ENCODE assay signal across 20 cellular contexts in genomic region chr13:111411186-111411858, GRCh38.
DNase-seq lines count a peak whose midpoint lies in the region; TF ChIP-seq lines count a peak whose summit lies in the region.
"Had no signal": no experiment of that assay in that cellular context is flagged by ENCODE, and none has a peak within 500 bp of the region (broad histone marks: within the 10 kb centered on the region; RNA-seq: fewer than 3 reads in every experiment).

No MANE protein-coding gene starts in this region.

- H3K4me3 Mint-ChIP-seq in chondrocyte (ENCODE audit: unreplicated experiment) = no peak overlapping the region
- H3K4me3 Mint-ChIP-seq: activated CD8-positive, alpha-beta T cell treated with anti-CD3 and anti-CD28 coated beads for 36 hours; activated naive CD4-positive, alpha-beta T cell treated with anti-CD3 and anti-CD28 coated beads, Interleukin-2, amount 10 ng/mL, durations not matched to agents 7 days and 5 days; activated T-cell treated with anti-CD3 and anti-CD28 coated beads, Interleukin-2, amount 50 U/mL, for 4 hours had no signal

- H3K9ac ChIP-seq in rectal smooth muscle tissue (ENCODE audit: low read length) = no peak overlapping the region

- H3K4me3 ChIP-seq in rectal smooth muscle tissue (ENCODE audit: low read length) (peak overlapping the region; percentile 32), lower leg skin (ENCODE audit: low read depth, poor library complexity, severe bottlenecking) (no peak overlapping the region)
- H3K4me3 ChIP-seq: suprapubic skin had no signal

- WGBS in lower leg skin, 2 donors = 45 to 71% methylated on average over 46 to 47 of the region's 48 CpGs

- H3K36me3 ChIP-seq in rectal smooth muscle tissue (ENCODE audit: control insufficient read depth, insufficient read depth, low read length) = no peaks in the 10 kb centered on the region
- H3K36me3 ChIP-seq: suprapubic skin had no signal

- intact Hi-C loops in lower leg skin (cut with DNase I; ENCODE audit: low total_unique reads) = no loop called here

- DNase-seq in NCI-H2171 treated with DMSO at 0.1 percent for 48 hours (lab: John Stamatoyannopoulos, UW) (peak; percentile 3), NCI-H2171 (lab: John Stamatoyannopoulos, UW) (no peak), NCI-H1105 treated with DMSO at 0.1 percent for 48 hours (lab: John Stamatoyannopoulos, UW) (peak; percentile 67), chondrocyte (ENCODE audit: low spot score) (peak; percentile 87), lower leg skin (ENCODE audit: low spot score in 2 of 2) (no peak), nucleus accumbens (lab: John Stamatoyannopoulos, UW) (no peak)
- DNase-seq in activated CD4-positive, alpha-beta T cell treated with anti-CD3 and anti-CD28 coated beads, Interleukin-2, amount 50 U/mL, for 1 hour = no peak
- DNase-seq: ACHN; activated CD4-positive, CD25-positive, alpha-beta regulatory T cell; activated CD8-positive, alpha-beta T cell treated with anti-CD3 and anti-CD28 coated beads for 36 hours; activated naive CD4-positive, alpha-beta T cell treated with anti-CD3 and anti-CD28 coated beads, Interleukin-2, amount 10 ng/mL, durations not matched to agents 7 days and 5 days; activated T-cell treated with anti-CD3 and anti-CD28 coated beads, Interleukin-2, amount 50 U/mL, for 4 hours; C1 segment of cervical spinal cord; effector CD4-positive, alpha-beta T cell; erythroblast; foreskin melanocyte; IMR-90; T-helper 9 cell had no signal

- H3K27ac ChIP-seq in rectal smooth muscle tissue (ENCODE audit: low read depth, low read length) = no peak overlapping the region
- H3K27ac ChIP-seq: suprapubic skin had no signal

- no peak for TF ChIP-seq POLR2A in lower leg skin (IDR thresholded peaks at IDR 0.05)

- no peak overlapping the region for H3K27ac Mint-ChIP-seq in chondrocyte (ENCODE audit: unreplicated experiment)
- H3K27ac Mint-ChIP-seq: activated CD8-positive, alpha-beta T cell treated with anti-CD3 and anti-CD28 coated beads for 36 hours; activated naive CD4-positive, alpha-beta T cell treated with anti-CD3 and anti-CD28 coated beads, Interleukin-2, amount 10 ng/mL, durations not matched to agents 7 days and 5 days had no signal

- H3K9me3 Mint-ChIP-seq in chondrocyte (ENCODE audit: low read depth) = no peaks in the 10 kb centered on the region
- H3K9me3 Mint-ChIP-seq: activated CD8-positive, alpha-beta T cell treated with anti-CD3 and anti-CD28 coated beads for 36 hours; activated naive CD4-positive, alpha-beta T cell treated with anti-CD3 and anti-CD28 coated beads, Interleukin-2, amount 10 ng/mL, durations not matched to agents 7 days and 5 days; activated T-cell treated with anti-CD3 and anti-CD28 coated beads, Interleukin-2, amount 50 U/mL, for 4 hours had no signal

- H3K4me1 Mint-ChIP-seq in chondrocyte (ENCODE audit: low read depth) = no peaks in the 10 kb centered on the region
- H3K4me1 Mint-ChIP-seq: activated naive CD4-positive, alpha-beta T cell treated with anti-CD3 and anti-CD28 coated beads, Interleukin-2, amount 10 ng/mL, durations not matched to agents 7 days and 5 days had no signal

- H3K27me3 ChIP-seq in rectal smooth muscle tissue (ENCODE audit: control insufficient read depth, insufficient read depth, low read length) = peaks cover 5% of the 10 kb centered on the region

- TF ChIP-seq CTCF in chondrocyte (IDR thresholded peaks at IDR 0.05) = no peak
- no peak for TF ChIP-seq CTCF in lower leg skin (IDR thresholded peaks at IDR 0.05)

- H3K36me3 Mint-ChIP-seq in chondrocyte (ENCODE audit: low read depth) = no peaks in the 10 kb centered on the region
- H3K36me3 Mint-ChIP-seq: activated naive CD4-positive, alpha-beta T cell treated with anti-CD3 and anti-CD28 coated beads, Interleukin-2, amount 10 ng/mL, durations not matched to agents 7 days and 5 days had no signal

- H3K4me1 ChIP-seq in rectal smooth muscle tissue (ENCODE audit: control insufficient read depth, insufficient read depth, low read length) = no peaks in the 10 kb centered on the region
- H3K4me1 ChIP-seq: suprapubic skin had no signal

- peaks cover 66% of the 10 kb centered on the region for H3K27me3 Mint-ChIP-seq in chondrocyte (ENCODE audit: low read depth)

Comparison
In these comparisons a context has a peak if more than half of its experiments do, and no peak if none do; other contexts are left out.
1. DNase-seq: peak in NCI-H2171 treated with DMSO at 0.1 percent for 48 hours (single experiment), NCI-H1105 treated with DMSO at 0.1 percent for 48 hours (single experiment) and chondrocyte (single experiment); none in NCI-H2171 (single experiment), activated CD4-positive, alpha-beta T cell treated with anti-CD3 and anti-CD28 coated beads, Interleukin-2, amount 50 U/mL, for 1 hour (single experiment), lower leg skin (0 of 2) and nucleus accumbens (0 of 56).